Comparison of ENCODE assay signal across 8 cellular contexts in genomic region chr2:26245810-26246209, GRCh38. TPM values are rescaled to one million over a fixed set of nuclear protein-coding genes. Genes with fewer than 3 reads are reported as not detected.
DNase-seq lines count a peak whose midpoint lies in the region; ATAC-seq and TF ChIP-seq lines count a peak whose summit lies in the region.

No MANE protein-coding gene starts in this region.

- H3K9ac ChIP-seq in mucosa of rectum (ENCODE audit: low read depth in 1 of 2, low read length in 2 of 2) = peak overlapping the region; percentile 81 to 97

- peak; percentile 58 for ATAC-seq in GM21619 (IDR thresholded peaks at IDR 0.05; ENCODE audit: unreplicated experiment)

- peak overlapping the region; percentile 95 for H3K4me3 ChIP-seq in GM12865 (ENCODE audit: low read depth, low read length)
- peak overlapping the region; percentile 68 to 97 (median 83) for H3K4me3 ChIP-seq in breast epithelium
- H3K4me3 ChIP-seq in mucosa of rectum (ENCODE audit: low read length in 2 of 2) = peak overlapping the region; percentile 99

- H3K27me3 ChIP-seq in breast epithelium (no peaks in the 10 kb centered on the region), mucosa of rectum (ENCODE audit: control insufficient read depth in 2 of 2, insufficient read depth in 2 of 2, low read length in 2 of 2) (no peaks in the 10 kb centered on the region)

- intact Hi-C loops in breast epithelium (cut with DNase I; ENCODE audit: low total_unique reads) = loop anchor here (10.0 kb wide), 1 partner anchor 79 kb away; no protein-coding TSS in a partner anchor

- H3K9me3 ChIP-seq in breast epithelium = no peaks in the 10 kb centered on the region
- no peaks in the 10 kb centered on the region for H3K9me3 ChIP-seq in mucosa of rectum (ENCODE audit: control insufficient read depth in 2 of 2, low read length in 2 of 2)

- peak; percentile 85 for DNase-seq in GM12865 (ENCODE audit: low read depth)
- peak; percentile 6 for DNase-seq in LoVo (ENCODE audit: low spot score)
- no peak for DNase-seq in breast epithelium (ENCODE audit: low spot score in 2 of 2)
- no peak for DNase-seq in cerebellum (ENCODE audit: low spot score)
- no peak for DNase-seq in NK-92 (lab: John Stamatoyannopoulos, UW; ENCODE audit: unreplicated experiment)
- no peak for DNase-seq in DMS153 (lab: John Stamatoyannopoulos, UW)

- H3K4me1 ChIP-seq in breast epithelium (peaks cover 0 to 8% of the 10 kb centered on the region in 2 donors), mucosa of rectum (ENCODE audit: control insufficient read depth in 2 of 2, insufficient read depth in 2 of 2, low read length in 2 of 2) (peaks cover 10 to 24% of the 10 kb centered on the region in 2 donors)

- peak overlapping the region; percentile 98 to 99 for H3K27ac ChIP-seq in breast epithelium
- H3K27ac ChIP-seq in mucosa of rectum (ENCODE audit: low read depth in 2 of 2, low read length in 2 of 2) = peak overlapping the region; percentile 96 to 98

- H3K36me3 ChIP-seq in breast epithelium = no peaks in the 10 kb centered on the region
- H3K36me3 ChIP-seq in mucosa of rectum (ENCODE audit: control insufficient read depth in 2 of 2, insufficient read depth in 2 of 2, low read length in 2 of 2) = no peaks in the 10 kb centered on the region

- TF ChIP-seq POLR2A in breast epithelium (IDR thresholded peaks at IDR 0.05) = no peak

- TF ChIP-seq CTCF in GM12865 (IDR thresholded peaks at IDR 0.05; ENCODE audit: insufficient read depth, low read depth, low read length, missing control alignments) (no peak), breast epithelium (IDR thresholded peaks at IDR 0.05) (no peak)

RNA-seq across cellular contexts. Expression of gene HADHB, which starts 1.1 kb away (rescaled TPM):
- 100 to 1,000 TPM; 139 to 157 (median 147) TPM for total RNA-seq in breast epithelium
- 53.7 TPM for total RNA-seq in cerebellum

RNA-seq across cellular contexts. Expression of gene HADHA, which starts 1.4 kb away (rescaled TPM):
- total RNA-seq in breast epithelium (100 to 1,000 TPM; 139 to 156 (median 141) TPM), cerebellum (62.0 TPM)

Comparison
In these comparisons a context has a peak if more than half of its experiments do, and no peak if none do; other contexts are left out.
1. DNase-seq: peak in GM12865 (single experiment) and LoVo (single experiment); none in breast epithelium (0 of 2), cerebellum (single experiment), NK-92 (single experiment) and DMS153 (single experiment).
2. Peak in every context shown above with its lines, with median percentiles within 50 percentile points of each other: H3K4me3 ChIP-seq.